In the genomic region with DNA sequence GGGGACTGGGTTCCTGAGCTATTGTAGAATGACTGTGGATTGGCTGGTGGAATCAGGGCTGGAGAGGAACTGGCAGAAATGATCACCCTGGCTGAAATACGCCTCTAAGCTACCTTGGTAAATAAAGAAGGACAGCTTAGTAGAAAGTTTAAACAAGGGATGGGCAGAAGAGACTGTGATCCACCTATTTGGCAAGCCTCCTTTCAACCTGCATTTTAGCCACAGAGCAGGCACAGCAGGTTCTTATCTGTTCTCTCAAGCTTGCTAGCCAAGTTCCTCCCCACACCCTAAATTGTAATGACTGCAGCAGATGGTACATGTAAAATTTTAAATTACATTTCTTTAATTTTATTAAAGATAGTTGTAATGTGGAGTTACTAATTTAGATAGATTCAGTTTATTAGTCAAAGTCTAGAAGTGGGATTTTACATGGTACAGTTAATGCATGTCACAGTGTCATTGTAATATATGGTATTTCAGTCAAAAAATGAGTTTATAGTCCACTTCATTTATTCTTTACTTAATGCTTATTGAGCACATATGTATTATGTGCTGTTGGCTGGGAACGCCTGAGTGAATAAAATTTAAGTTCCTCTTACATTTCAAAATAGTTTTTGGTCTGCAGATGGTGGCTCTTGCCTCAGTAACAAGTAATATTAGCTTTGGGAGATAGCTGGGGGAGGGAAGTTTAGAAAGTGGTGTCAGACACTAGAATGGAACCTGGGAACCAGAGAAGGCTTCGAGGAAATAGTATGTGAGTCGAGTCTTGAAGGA, we compare ENCODE assay signal across 1 cellular context.
TF ChIP-seq lines count a peak whose summit lies in the region.

No MANE protein-coding gene starts in this region.

TF ChIP-seq in HCT116, 20 proteins besides CTCF, POLR2A, EP300 and RAD21 (continued from another document):
- TF ChIP-seq POLR2AphosphoS5 (IDR thresholded peaks at IDR 0.05; ENCODE audit: low read depth, low read length), result no peak
